In genomic region chr7:100101016-100101862, GRCh38 we compare ENCODE assay signal across 8 cellular contexts. TPM values are rescaled to one million over a fixed set of nuclear protein-coding genes. Genes with fewer than 3 reads are reported as not detected.
DNase-seq lines count a peak whose midpoint lies in the region; ATAC-seq, FAIRE-seq and TF ChIP-seq lines count a peak whose summit lies in the region.

Gene AP4M1 (plus strand): TSS chr7:100101643. CDS start chr7:100101715, 72 bp downstream.
Gene MCM7 (minus strand): TSS chr7:100101397. CDS start chr7:100101294, 103 bp downstream.

- ATAC-seq in GM19043 (IDR thresholded peaks at IDR 0.05; ENCODE audit: low read depth, unreplicated experiment), result peak; percentile 84
- peak; percentile 58 for ATAC-seq in HG03378 (IDR thresholded peaks at IDR 0.05; ENCODE audit: unreplicated experiment)

- peaks cover 6 to 10% of the 10 kb centered on the region in 2 donors for H3K4me1 ChIP-seq in kidney (ENCODE audit: control insufficient read depth in 1 of 2, insufficient read depth in 1 of 2, low read depth in 1 of 2, low read length in 2 of 2)

- intact Hi-C loops in kidney (cut with DNase I), result no loop called here

- peak; percentile 25 for FAIRE-seq in kidney (lab: Jason Lieb, UNC)

- peak within 1 kb of the TSS; percentile 22 to 51 for H3K9ac ChIP-seq in kidney (ENCODE audit: low read length in 2 of 2)

- peak; percentile 99 for DNase-seq in AG10803 (ENCODE audit: low read depth)
- DNase-seq in NCI-H460 (ENCODE audit: extremely low read depth, low read depth), result peak; percentile 99
- DNase-seq in activated CD4-positive, CD25-positive, alpha-beta regulatory T cell treated with anti-CD3 and anti-CD28 coated beads, Interleukin-2, amount 50 U/mL, for 72 hours, result peak; percentile 97
- DNase-seq in cerebellar nuclear complex (lab: John Stamatoyannopoulos, UW), result peak; percentile 89 to 97
- peak; percentile 100 for DNase-seq in kidney
- peak; percentile 99 for DNase-seq in stimulated activated CD4-positive, alpha-beta T cell treated with anti-CD3 and anti-CD28 coated beads, Interleukin-15, amount 100 ng/mL, for 24 hours

- no peaks in the 10 kb centered on the region for H3K9me3 ChIP-seq in kidney (ENCODE audit: control insufficient read depth in 1 of 2, low read length in 2 of 2)

- TF ChIP-seq CTCF in AG10803 (conservative IDR thresholded peaks at IDR 0.05; ENCODE audit: low read length) (no peak), kidney (IDR thresholded peaks at IDR 0.05; ENCODE audit: borderline replicate concordance, extremely low read depth, insufficient read depth) (no peak)

- H3K36me3 ChIP-seq in kidney (ENCODE audit: control insufficient read depth in 1 of 2, insufficient read depth in 2 of 2, low read length in 2 of 2), result peaks cover 22 to 40% of the 10 kb centered on the region in 2 donors

- H3K27ac ChIP-seq in kidney (ENCODE audit: low read depth in 2 of 2, low read length in 2 of 2), result peak within 1 kb of the TSS; percentile 76 to 89

- H3K4me3 ChIP-seq in AG10803 (ENCODE audit: low read length) (peak within 1 kb of the TSS; percentile 85), kidney (ENCODE audit: low read length in 2 of 2) (peak within 1 kb of the TSS; percentile 69 to 84)

RNA-seq across cellular contexts. Expression of gene AP4M1, which starts in this region (rescaled TPM):
- 15.8 and 18.1 TPM in 2 replicates for total RNA-seq in NCI-H460 (2014; rRNA removed; shearing (Covaris generic))
- 21.3 and 34.0 TPM in 2 replicates for polyA plus RNA-seq in NCI-H460 (2014; cell fraction: nucleus; rRNA removed)
- 22.8 TPM for total RNA-seq in kidney
- polyA plus RNA-seq in kidney (ENCODE audit: insufficient read depth, low read depth, low replicate concordance), result 16.4 TPM

RNA-seq across cellular contexts. Expression of gene MCM7, which starts in this region (rescaled TPM):
- total RNA-seq in NCI-H460 (2014; rRNA removed; shearing (Covaris generic)), result 88.4 and 91.0 TPM in 2 replicates
- 380 and 425 TPM in 2 replicates for polyA plus RNA-seq in NCI-H460 (2014; cell fraction: nucleus; rRNA removed)
- total RNA-seq in kidney, result 47.2 TPM
- 21.0 TPM for polyA plus RNA-seq in kidney (ENCODE audit: insufficient read depth, low read depth, low replicate concordance)

Comparison
In these comparisons a context has a peak if more than half of its experiments do, and no peak if none do; other contexts are left out.
1. Peak in every context shown above with its lines: DNase-seq, ATAC-seq, H3K4me3 ChIP-seq and H3K27ac ChIP-seq.